ENCODE assay signal across 23 cellular contexts in the genomic region with DNA sequence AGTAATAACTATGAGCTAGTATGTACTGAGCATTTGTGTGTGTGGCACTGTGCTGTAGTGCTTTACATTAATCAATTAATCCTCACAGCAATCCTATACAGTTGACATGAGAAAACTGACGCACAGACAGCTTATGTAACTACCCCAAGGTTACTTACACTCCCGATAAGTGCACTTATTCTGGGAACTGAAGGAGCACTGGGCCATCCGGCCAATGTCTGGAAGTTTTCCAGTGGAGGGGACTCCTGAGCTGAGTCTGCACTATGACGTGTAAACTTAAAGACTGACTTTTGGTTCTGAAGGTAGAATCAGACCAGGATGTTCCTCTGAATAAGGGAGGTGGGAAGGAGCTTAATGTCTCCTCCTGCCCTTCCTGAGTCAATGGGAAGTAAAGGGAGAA. TPM values are rescaled to one million over a fixed set of nuclear protein-coding genes. Genes with fewer than 3 reads are reported as not detected.
DNase-seq lines count a peak whose midpoint lies in the region; ATAC-seq, FAIRE-seq and TF ChIP-seq lines count a peak whose summit lies in the region.
"Had no signal": no experiment of that assay in that cellular context is flagged by ENCODE, and none has a peak within 500 bp of the region (broad histone marks: within the 10 kb centered on the region; RNA-seq: fewer than 3 reads in every experiment).

No MANE protein-coding gene starts in this region.

- H3K27ac Mint-ChIP-seq in brain = no peak overlapping the region
- H3K27ac Mint-ChIP-seq: CD4-positive, CD25-positive, alpha-beta regulatory T cell had no signal

- intact Hi-C loops in kidney (cut with DNase I) (no loop called here), esophagus muscularis mucosa (cut with DNase I) (no loop called here), psoas muscle (cut with DNase I) (no loop called here)

- no peak overlapping the region for H2BK15ac ChIP-seq in mesenchymal stem cell (ENCODE audit: low read depth, poor library complexity, severe bottlenecking)

- no peak for TF ChIP-seq CTCF in brain (conservative IDR thresholded peaks at IDR 0.05)
- TF ChIP-seq CTCF in kidney (IDR thresholded peaks at IDR 0.05; ENCODE audit: borderline replicate concordance, extremely low read depth, insufficient read depth) = no peak
- no peak for TF ChIP-seq CTCF in esophagus muscularis mucosa (IDR thresholded peaks at IDR 0.05)
- TF ChIP-seq CTCF in psoas muscle (IDR thresholded peaks at IDR 0.05) = no peak

- H3K14ac ChIP-seq in mesenchymal stem cell (ENCODE audit: low read length in 2 of 2) = no peak overlapping the region

- no peak overlapping the region for H2BK12ac ChIP-seq in mesenchymal stem cell (ENCODE audit: low read length in 2 of 2)

- no peak overlapping the region for H3K27ac ChIP-seq in HUES6 (ENCODE audit: low read depth, low read length)
- H3K27ac ChIP-seq in kidney (ENCODE audit: low read depth in 2 of 2, low read length in 2 of 2) = peak overlapping the region; percentile 44 to 45
- no peak overlapping the region for H3K27ac ChIP-seq in esophagus muscularis mucosa (replicated peaks in 1 of 4)
- H3K27ac ChIP-seq in mesenchymal stem cell (ENCODE audit: low read length, poor library complexity, severe bottlenecking) = no peak overlapping the region
- H3K27ac ChIP-seq in psoas muscle = no peak overlapping the region
- H3K27ac ChIP-seq: GM23248 had no signal

- no peak overlapping the region for H3K4me2 ChIP-seq in mesenchymal stem cell (ENCODE audit: low read length, poor library complexity, severe bottlenecking)

- H4K8ac ChIP-seq in mesenchymal stem cell (ENCODE audit: low read length) = no peak overlapping the region

- peaks cover 43% of the 10 kb centered on the region for H3K4me1 Mint-ChIP-seq in brain

- no peak overlapping the region for H2AK5ac ChIP-seq in mesenchymal stem cell (ENCODE audit: low read length, severe bottlenecking)

- H3K4me3 Mint-ChIP-seq in brain = peak overlapping the region in 3 of 5 experiments; percentile 31 to 63 (median 45)
- H3K4me3 Mint-ChIP-seq: CD4-positive, CD25-positive, alpha-beta regulatory T cell had no signal

- ATAC-seq in GM21576 (IDR thresholded peaks at IDR 0.05; ENCODE audit: unreplicated experiment) = no peak
- ATAC-seq in psoas muscle = no peak
- ATAC-seq: SK-N-SH treated with all-trans-retinoic acid at 6 μM for 48 hours had no signal

- no peak overlapping the region for H2BK5ac ChIP-seq in mesenchymal stem cell (ENCODE audit: low read depth, low read length, poor library complexity, severe bottlenecking)

- peaks cover 30% of the 10 kb centered on the region for H3K27me3 Mint-ChIP-seq in brain

- 0 out of 2 replicates have a peak, but pooled peaks cover 3% of the 10 kb centered on the region for H3K36me3 ChIP-seq in HUES6 (ENCODE audit: control insufficient read depth, insufficient read depth, low read length)
- H3K36me3 ChIP-seq in kidney (ENCODE audit: control insufficient read depth in 1 of 2, insufficient read depth in 2 of 2, low read length in 2 of 2) = peaks cover 6 to 11% of the 10 kb centered on the region in 2 donors
- H3K36me3 ChIP-seq in esophagus muscularis mucosa = peaks cover 0 to 3% (median 0%) of the 10 kb centered on the region in 4 donors
- no peaks in the 10 kb centered on the region for H3K36me3 ChIP-seq in mesenchymal stem cell (ENCODE audit: control insufficient read depth in 1 of 2, insufficient read depth in 2 of 2, low read depth in 1 of 2, low read length in 2 of 2)
- H3K36me3 ChIP-seq in psoas muscle (ENCODE audit: insufficient read depth in 1 of 2, low read depth in 1 of 2) = no peaks in the 10 kb centered on the region

- H3K9ac ChIP-seq in HUES6 (ENCODE audit: low read length) (no peak overlapping the region), kidney (ENCODE audit: low read length in 2 of 2) (peak overlapping the region in 1 of 2 donors; percentile 1), mesenchymal stem cell (ENCODE audit: low read length) (no peak overlapping the region)
- H3K9ac ChIP-seq: GM23248 had no signal

- no peak for TF ChIP-seq POLR2A in esophagus muscularis mucosa (IDR thresholded peaks at IDR 0.05; ENCODE audit: low read depth)

- no peak for FAIRE-seq in kidney (lab: Jason Lieb, UNC)
- FAIRE-seq: HTR-8/SVneo had no signal

- peaks cover 0 to 5% (median 3%) of the 10 kb centered on the region in 5 experiments for H3K9me3 Mint-ChIP-seq in brain

- H2AFZ ChIP-seq in mesenchymal stem cell (ENCODE audit: low read depth, low read length) = no peak overlapping the region
- H2AFZ ChIP-seq: GM23248 had no signal

- H2BK120ac ChIP-seq in mesenchymal stem cell (ENCODE audit: low read depth, low read length) = no peak overlapping the region

- no peak overlapping the region for H3K4ac ChIP-seq in mesenchymal stem cell (ENCODE audit: low read depth in 1 of 2, low read length in 2 of 2)

- DNase-seq in kidney (no peak), esophagus muscularis mucosa (ENCODE audit: extremely low spot score) (no peak), mesenchymal stem cell (no peak), psoas muscle (no peak)
- DNase-seq: ACHN; CD4-positive, CD25-positive, alpha-beta regulatory T cell; COR-L47; DMS153; GDM1; GM23248; NCI-H1092 treated with DMSO at 0.1 percent for 48 hours; NCI-H1694 treated with DMSO at 0.1 percent for 48 hours; NCI-H510A; NCI-H748 treated with DMSO at 0.1 percent for 48 hours; OCI-M1; SHP77 treated with DMSO at 0.1 percent for 48 hours had no signal

- no peaks in the 10 kb centered on the region for H3K79me1 ChIP-seq in mesenchymal stem cell (replicated peaks; ENCODE audit: low read length, poor library complexity, severe bottlenecking)

- peaks cover 45% of the 10 kb centered on the region for H3K4me1 ChIP-seq in HUES6 (ENCODE audit: control insufficient read depth, insufficient read depth, low read length)
- peaks cover 20 to 26% of the 10 kb centered on the region in 2 donors for H3K4me1 ChIP-seq in kidney (ENCODE audit: control insufficient read depth in 1 of 2, insufficient read depth in 1 of 2, low read depth in 1 of 2, low read length in 2 of 2)
- H3K4me1 ChIP-seq in esophagus muscularis mucosa = peaks cover 26 to 39% (median 32%) of the 10 kb centered on the region in 4 donors
- peaks cover 3% of the 10 kb centered on the region for H3K4me1 ChIP-seq in mesenchymal stem cell (ENCODE audit: control insufficient read depth, insufficient read depth, low read depth, low read length)
- H3K4me1 ChIP-seq in psoas muscle = no peaks in the 10 kb centered on the region

- 93% methylated on average over 4 of the region's 4 CpGs for WGBS in esophagus muscularis mucosa
- WGBS in mesenchymal stem cell = 82% methylated on average over 4 of the region's 4 CpGs
- WGBS in psoas muscle, 3 donors = 80 to 87% (median 84%) methylated on average over 4 of the region's 4 CpGs

- H3K27me3 ChIP-seq in HUES6 (ENCODE audit: control insufficient read depth, insufficient read depth, low read length) (peaks cover 19% of the 10 kb centered on the region), esophagus muscularis mucosa (no peaks in the 10 kb centered on the region), mesenchymal stem cell (ENCODE audit: control insufficient read depth in 1 of 2, insufficient read depth in 1 of 2, low read length in 2 of 2) (peaks cover 19 to 56% of the 10 kb centered on the region in 2 experiments), psoas muscle (ENCODE audit: insufficient read depth in 3 of 3, low read length in 2 of 3) (peaks cover 0 to 48% (median 4%) of the 10 kb centered on the region in 3 donors)

- no peak for TF ChIP-seq EP300 in esophagus muscularis mucosa (IDR thresholded peaks at IDR 0.05)

- H4K91ac ChIP-seq in mesenchymal stem cell (ENCODE audit: low read length) = no peak overlapping the region

- H3K4me3 ChIP-seq in HUES6 (ENCODE audit: low read depth, low read length) (peak overlapping the region; percentile 50), kidney (ENCODE audit: low read length in 2 of 2) (peak overlapping the region in 1 of 2 donors; percentile 4), esophagus muscularis mucosa (no peak overlapping the region), mesenchymal stem cell (ENCODE audit: insufficient read depth in 1 of 2, low read depth in 1 of 2, low read length in 2 of 2) (no peak overlapping the region), psoas muscle (no peak overlapping the region)
- H3K4me3 ChIP-seq: GM23248 had no signal

- H3K36me3 Mint-ChIP-seq in brain = no peaks in the 10 kb centered on the region
- H3K36me3 Mint-ChIP-seq: CD4-positive, CD25-positive, alpha-beta regulatory T cell had no signal

- no peak overlapping the region for H3K18ac ChIP-seq in mesenchymal stem cell (ENCODE audit: low read depth in 1 of 2, low read length in 2 of 2)

- H3K23ac ChIP-seq in mesenchymal stem cell (ENCODE audit: low read length in 2 of 2) = no peak overlapping the region

- 0 out of 2 replicates have a peak, but pooled peaks cover 2% of the 10 kb centered on the region for H3K9me3 ChIP-seq in HUES6 (ENCODE audit: control insufficient read depth, insufficient read depth, low read depth, low read length)
- H3K9me3 ChIP-seq in kidney (ENCODE audit: control insufficient read depth in 1 of 2, low read length in 2 of 2) = no peaks in the 10 kb centered on the region
- no peaks in the 10 kb centered on the region for H3K9me3 ChIP-seq in esophagus muscularis mucosa
- H3K9me3 ChIP-seq in mesenchymal stem cell (ENCODE audit: control insufficient read depth, low read length) = no peaks in the 10 kb centered on the region
- H3K9me3 ChIP-seq in psoas muscle = no peaks in the 10 kb centered on the region

RNA-seq across cellular contexts. Expression of a gene that starts 12.2 kb away (rescaled TPM):
- 0.17 TPM for polyA plus RNA-seq in brain (ENCODE audit: insufficient read depth, low read depth, low replicate concordance)
- total RNA-seq in kidney = 62.0 TPM
- 19.8 TPM for polyA plus RNA-seq in kidney (ENCODE audit: insufficient read depth, low read depth, low replicate concordance)
- total RNA-seq in esophagus muscularis mucosa = 1 to 10 TPM; 4.0 to 7.6 (median 4.1) TPM
- 0.28 TPM for polyA plus RNA-seq in mesenchymal stem cell (2013, experiment 1 of 2)
- 0.23 TPM for polyA plus RNA-seq in mesenchymal stem cell (2013, experiment 2 of 2)
- total RNA-seq in psoas muscle = under 1 TPM; 0.42 to 0.76 (median 0.51) TPM
- under 1 TPM; 0.08 to 0.32 (median 0.20) TPM for polyA plus RNA-seq in psoas muscle
- total RNA-seq: CD4-positive, CD25-positive, alpha-beta regulatory T cell; Daoy; GM23248; LHCN-M2 had no signal
- polyA plus RNA-seq: CD4-positive, CD25-positive, alpha-beta regulatory T cell; GM23248 had no signal

Comparison
In these comparisons a context has a peak if more than half of its experiments do, and no peak if none do; other contexts are left out.
1. H3K27ac ChIP-seq: peak in kidney (2 of 2); none in HUES6 (single experiment), esophagus muscularis mucosa (0 of 4), mesenchymal stem cell (single experiment) and psoas muscle (single experiment).